26 cellular contexts compared by ENCODE assay signal in the genomic region with DNA sequence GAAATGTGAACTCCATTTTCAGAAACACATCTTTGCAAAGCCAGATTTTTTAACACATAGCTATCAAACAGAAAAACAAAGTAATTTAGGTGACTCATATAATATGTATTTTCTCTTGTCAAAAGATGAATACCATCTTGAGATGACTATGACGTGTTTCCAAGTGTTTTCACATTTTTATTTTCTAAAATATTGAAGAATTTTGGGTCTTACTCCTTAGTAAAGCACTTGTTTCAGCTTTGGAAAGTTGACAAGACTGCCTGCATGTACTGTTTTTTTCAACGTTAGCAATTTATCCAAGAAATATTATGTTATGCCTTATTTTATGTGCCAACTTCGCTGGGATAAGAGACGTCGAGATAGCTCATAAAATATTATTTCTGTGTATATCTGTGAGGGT.
"Had no signal": no experiment of that assay in that cellular context is flagged by ENCODE, and none has a peak within 500 bp of the region (broad histone marks: within the 10 kb centered on the region; RNA-seq: fewer than 3 reads in every experiment).

No MANE protein-coding gene starts in this region.

- H3K4me1 ChIP-seq: body of pancreas, heart right ventricle, right atrium auricular region, stomach, suprapubic skin, tibial artery, upper lobe of right lung had no signal

- H3K4me3 ChIP-seq: body of pancreas, cardiac muscle cell, coronary artery, dorsolateral prefrontal cortex, heart right ventricle, right atrium auricular region, stomach, suprapubic skin, tibial artery, upper lobe of right lung had no signal

- H3K27ac ChIP-seq: body of pancreas, cardiac muscle cell, coronary artery, dorsolateral prefrontal cortex, heart right ventricle, right atrium auricular region, stomach, suprapubic skin, tibial artery, upper lobe of right lung had no signal

- H3K36me3 ChIP-seq: cardiac muscle cell, heart right ventricle, right atrium auricular region, stomach, suprapubic skin, tibial artery, upper lobe of right lung had no signal

- DNase-seq: activated CD4-positive, alpha-beta T cell treated with anti-CD3 and anti-CD28 coated beads for 48 hours; activated CD4-positive, alpha-beta T cell treated with anti-CD3 and anti-CD28 coated beads, Interleukin-2, amount 50 U/mL, for 48 hours; activated CD4-positive, CD25-positive, alpha-beta regulatory T cell; activated CD8-positive, alpha-beta memory T cell treated with anti-CD3 and anti-CD28 coated beads, Interleukin-2, amount 50 U/mL, for 4 hours; activated effector memory CD4-positive, alpha-beta T cell treated with anti-CD3 and anti-CD28 coated beads, Interleukin-2, amount 50 U/mL, for 16 hours; activated naive CD8-positive, alpha-beta T cell treated with anti-CD3 and anti-CD28 coated beads, Interleukin-2, amount 50 U/mL, for 24 hours; activated T-cell treated with anti-CD3 and anti-CD28 coated beads, Interleukin-2, amount 50 U/mL, for 1 hour; anterior cingulate cortex; body of pancreas; cerebellar nuclear complex; dorsolateral prefrontal cortex; effector memory CD4-positive, alpha-beta T cell; foreskin melanocyte; heart right ventricle; midbrain; naive thymus-derived CD4-positive, alpha-beta T cell; stimulated activated CD4-positive, alpha-beta T cell treated with anti-CD3 and anti-CD28 coated beads, Interleukin-15, amount 100 ng/mL, for 24 hours; stimulated activated CD4-positive, alpha-beta T cell treated with anti-CD3 and anti-CD28 coated beads, Interleukin-2, amount 100 ng/mL, for 24 hours; stimulated activated naive B cell treated with anti-CD40 and anti-IgM and Interleukin-4, amounts not matched to agents 10 μg/mL and 1 μg/mL and 100 μg/mL, for 72 hours; stomach; tibial artery; upper lobe of right lung had no signal

- H3K9me3 ChIP-seq: body of pancreas, right atrium auricular region, tibial artery, upper lobe of right lung had no signal

- ATAC-seq: activated naive CD8-positive, alpha-beta T cell treated with anti-CD3 and anti-CD28 coated beads, Interleukin-2, amount 50 U/mL, for 24 hours; body of pancreas; heart right ventricle; naive thymus-derived CD4-positive, alpha-beta T cell; stimulated activated naive B cell treated with anti-CD40 and anti-IgM and Interleukin-4, amounts not matched to agents 10 μg/mL and 1 μg/mL and 100 μg/mL, for 72 hours; upper lobe of right lung had no signal

- H3K27me3 ChIP-seq: body of pancreas, cardiac muscle cell, dorsolateral prefrontal cortex, heart right ventricle, right atrium auricular region, stomach, suprapubic skin, tibial artery, upper lobe of right lung had no signal
